ENCODE assay signal across 14 cellular contexts in genomic region chr14:81256289-81256960, GRCh38. TPM values are rescaled to one million over a fixed set of nuclear protein-coding genes. Genes with fewer than 3 reads are reported as not detected.
A peak's percentile ranks its signal among the peaks of the same experiment; 100 is the strongest.
DNase-seq lines count a peak whose midpoint lies in the region; ATAC-seq and TF ChIP-seq lines count a peak whose summit lies in the region.
"Had no signal": no experiment of that assay in that cellular context is flagged by ENCODE, and none has a peak within 500 bp of the region (broad histone marks: within the 10 kb centered on the region; RNA-seq: fewer than 3 reads in every experiment).

No MANE protein-coding gene starts in this region.

- DNase-seq in activated T-cell treated with anti-CD3 and anti-CD28 coated beads, Interleukin-2, amount 50 U/mL, for 72 hours, result no peak
- no peak for DNase-seq in activated T-cell treated with anti-CD3 and anti-CD28 coated beads, Interleukin-2, amount 50 U/mL, for 24 hours
- no peak for DNase-seq in T-helper 17 cell
- DNase-seq in type B pancreatic cell (ENCODE audit: extremely low spot score, unreplicated experiment), result no peak
- no peak for DNase-seq in mammary epithelial cell
- DNase-seq in AG08395 (ENCODE audit: low spot score), result no peak
- no peak for DNase-seq in stimulated activated CD4-positive, alpha-beta T cell treated with anti-CD3 and anti-CD28 coated beads, Interleukin-12 subunit alpha, Interleukin-12 subunit beta, amount 100 ng/mL, for 4 hours
- DNase-seq: adrenal gland, NCI-H2171, upper lobe of left lung had no signal

- H3K9me3 ChIP-seq in T-helper 17 cell (ENCODE audit: control insufficient read depth, low read length, poor library complexity, severe bottlenecking) (no peaks in the 10 kb centered on the region), mammary epithelial cell (replicated peaks; ENCODE audit: insufficient read depth, low read length) (no peaks in the 10 kb centered on the region)
- H3K9me3 ChIP-seq: A549, adrenal gland, SJSA1, upper lobe of left lung had no signal

- H3K79me2 ChIP-seq in mammary epithelial cell (ENCODE audit: insufficient read depth, low read length), result no peaks in the 10 kb centered on the region
- H3K79me2 ChIP-seq: parathyroid adenoma had no signal

- peaks cover 11% of the 10 kb centered on the region for H3K36me3 ChIP-seq in mammary epithelial cell (ENCODE audit: insufficient read depth, low read length)
- H3K36me3 ChIP-seq: adrenal gland, SJSA1, upper lobe of left lung had no signal

- no peaks in the 10 kb centered on the region for H3K36me3 Mint-ChIP-seq in activated T-cell treated with anti-CD3 and anti-CD28 coated beads, Interleukin-2, amount 50 U/mL, for 72 hours (ENCODE audit: insufficient read depth in 2 of 2)
- H3K36me3 Mint-ChIP-seq in activated T-cell treated with anti-CD3 and anti-CD28 coated beads, Interleukin-2, amount 50 U/mL, for 24 hours (ENCODE audit: low read depth), result no peaks in the 10 kb centered on the region
- H3K36me3 Mint-ChIP-seq in T-helper 17 cell (ENCODE audit: low read depth) (no peaks in the 10 kb centered on the region), type B pancreatic cell (peaks cover 9% of the 10 kb centered on the region)

- in situ Hi-C loops in mammary epithelial cell (cut with MboI; ENCODE audit: low sequenced_read_pairs in 2 of 2), result no loop called here

- H4K20me1 ChIP-seq in mammary epithelial cell (ENCODE audit: insufficient read depth, low read length), result no peaks in the 10 kb centered on the region

- H3K27me3 ChIP-seq in mammary epithelial cell (ENCODE audit: insufficient read depth, low read length), result no peaks in the 10 kb centered on the region
- H3K27me3 ChIP-seq: adrenal gland, SJSA1, upper lobe of left lung had no signal

- peaks cover 14% of the 10 kb centered on the region for H3K4me1 Mint-ChIP-seq in activated T-cell treated with anti-CD3 and anti-CD28 coated beads, Interleukin-2, amount 50 U/mL, for 72 hours (ENCODE audit: low read depth)
- peaks cover 6% of the 10 kb centered on the region for H3K4me1 Mint-ChIP-seq in activated T-cell treated with anti-CD3 and anti-CD28 coated beads, Interleukin-2, amount 50 U/mL, for 24 hours (ENCODE audit: low read depth)
- H3K4me1 Mint-ChIP-seq in T-helper 17 cell (no peaks in the 10 kb centered on the region), type B pancreatic cell (ENCODE audit: unreplicated experiment) (no peaks in the 10 kb centered on the region)

- intact Hi-C loops in mammary epithelial cell (cut with micrococcal nuclease), result no loop called here

- H3K4me3 Mint-ChIP-seq in activated T-cell treated with anti-CD3 and anti-CD28 coated beads, Interleukin-2, amount 50 U/mL, for 72 hours, result peak overlapping the region in 1 of 2 donors; percentile 33
- H3K4me3 Mint-ChIP-seq in activated T-cell treated with anti-CD3 and anti-CD28 coated beads, Interleukin-2, amount 50 U/mL, for 24 hours, result no peak overlapping the region
- H3K4me3 Mint-ChIP-seq in T-helper 17 cell (no peak overlapping the region), type B pancreatic cell (no peak overlapping the region)

- no peak overlapping the region for H3K4me2 ChIP-seq in mammary epithelial cell (ENCODE audit: insufficient read depth, low read depth, low read length)
- H3K4me2 ChIP-seq: A549 had no signal

- no peaks in the 10 kb centered on the region for H3K27me3 Mint-ChIP-seq in activated T-cell treated with anti-CD3 and anti-CD28 coated beads, Interleukin-2, amount 50 U/mL, for 72 hours (ENCODE audit: low read depth)
- H3K27me3 Mint-ChIP-seq in activated T-cell treated with anti-CD3 and anti-CD28 coated beads, Interleukin-2, amount 50 U/mL, for 24 hours, result peaks cover 19% of the 10 kb centered on the region
- H3K27me3 Mint-ChIP-seq in T-helper 17 cell (peaks cover 36% of the 10 kb centered on the region), type B pancreatic cell (no peaks in the 10 kb centered on the region)

- H3K27ac Mint-ChIP-seq in activated T-cell treated with anti-CD3 and anti-CD28 coated beads, Interleukin-2, amount 50 U/mL, for 72 hours, result no peak overlapping the region
- H3K27ac Mint-ChIP-seq in activated T-cell treated with anti-CD3 and anti-CD28 coated beads, Interleukin-2, amount 50 U/mL, for 24 hours, result no peak overlapping the region
- no peak overlapping the region for H3K27ac Mint-ChIP-seq in T-helper 17 cell
- H3K27ac Mint-ChIP-seq in type B pancreatic cell, result peak overlapping the region; percentile 46

- no peak overlapping the region for H3K9ac ChIP-seq in mammary epithelial cell (ENCODE audit: insufficient read depth, low read length)
- H3K9ac ChIP-seq: parathyroid adenoma had no signal

- no peak for TF ChIP-seq CTCF in type B pancreatic cell (conservative IDR thresholded peaks at IDR 0.05)
- TF ChIP-seq CTCF in mammary epithelial cell (conservative IDR thresholded peaks at IDR 0.05 in 1 of 2, IDR thresholded peaks at IDR 0.05 in 1 of 2; ENCODE audit: extremely low read depth in 1 of 2, insufficient read depth in 1 of 2, low read depth in 1 of 2, low read length in 2 of 2), result no peak

- dilution Hi-C loops in mammary epithelial cell (cut with HindIII; ENCODE audit: low sequenced_read_pairs), result no loop called here

- H3K9me3 Mint-ChIP-seq in activated T-cell treated with anti-CD3 and anti-CD28 coated beads, Interleukin-2, amount 50 U/mL, for 72 hours, result no peaks in the 10 kb centered on the region
- H3K9me3 Mint-ChIP-seq in activated T-cell treated with anti-CD3 and anti-CD28 coated beads, Interleukin-2, amount 50 U/mL, for 24 hours, result no peaks in the 10 kb centered on the region
- no peaks in the 10 kb centered on the region for H3K9me3 Mint-ChIP-seq in type B pancreatic cell

- H2AFZ ChIP-seq in mammary epithelial cell (ENCODE audit: low read depth, low read length), result no peak overlapping the region
- H2AFZ ChIP-seq: parathyroid adenoma had no signal

- no peak overlapping the region for H3K27ac ChIP-seq in mammary epithelial cell (ENCODE audit: insufficient read depth, low read depth, low read length)
- H3K27ac ChIP-seq: A549, adrenal gland, parathyroid adenoma, SJSA1, upper lobe of left lung had no signal

- H3K4me1 ChIP-seq in mammary epithelial cell (ENCODE audit: insufficient read depth, low read length), result no peaks in the 10 kb centered on the region
- H3K4me1 ChIP-seq: A549, adrenal gland, parathyroid adenoma, SJSA1, upper lobe of left lung had no signal

- no peak overlapping the region for H3K4me3 ChIP-seq in mammary epithelial cell (replicated peaks in 1 of 3; ENCODE audit: insufficient read depth in 1 of 3, low read depth in 2 of 3, low read length in 3 of 3)
- H3K4me3 ChIP-seq: A549, adrenal gland, SJSA1, upper lobe of left lung had no signal

- CTCF ChIA-PET in mammary epithelial cell (lab: Charles Lee; ENCODE audit: low non-redundant PET), result no interaction called here

- no TSS peak for BruUV-seq in mammary epithelial cell (replicated peaks; lab: Mats Ljungman, UMichigan)

- 57% methylated on average over 2 of the region's 2 CpGs for WGBS in mammary epithelial cell (ENCODE audit: low coverage, missing lambda C conversion rate)

- ATAC-seq in activated T-cell treated with anti-CD3 and anti-CD28 coated beads, Interleukin-2, amount 50 U/mL, for 72 hours (replicated peaks in 1 of 2), result peak; percentile 64 to 67
- peak; percentile 58 for ATAC-seq in HG03039 (IDR thresholded peaks at IDR 0.05; ENCODE audit: unreplicated experiment)
- ATAC-seq in T-helper 17 cell, result peak; percentile 42
- ATAC-seq: A549 had no signal

RNA-seq across cellular contexts. Expression of gene GTF2A1, which starts 35.7 kb away (rescaled TPM):
- total RNA-seq in activated T-cell treated with anti-CD3 and anti-CD28 coated beads, Interleukin-2, amount 50 U/mL, for 72 hours, result 10 to 100 TPM; 52.3 to 58.6 TPM
- total RNA-seq in T-helper 17 cell, result 10 to 100 TPM; 21.4 to 22.4 TPM
- total RNA-seq in type B pancreatic cell (ENCODE audit: low replicate concordance), result 31.4 and 40.9 TPM in 2 replicates
- 10 to 100 TPM; 26.3 to 30.9 TPM for total RNA-seq in mammary epithelial cell
- 16.2 TPM for polyA plus RNA-seq in mammary epithelial cell
- 40.6 TPM for polyA minus RNA-seq in mammary epithelial cell
